ENCODE assay signal across 12 cellular contexts in genomic region chr11:8721740-8722139, GRCh38. TPM values are rescaled to one million over a fixed set of nuclear protein-coding genes. Genes with fewer than 3 reads are reported as not detected.
DNase-seq lines count a peak whose midpoint lies in the region; ATAC-seq and TF ChIP-seq lines count a peak whose summit lies in the region.
"Had no signal": no experiment of that assay in that cellular context is flagged by ENCODE, and none has a peak within 500 bp of the region (broad histone marks: within the 10 kb centered on the region; RNA-seq: fewer than 3 reads in every experiment).

No MANE protein-coding gene starts in this region.

- peaks cover 31% of the 10 kb centered on the region for H3K36me3 Mint-ChIP-seq in osteocyte (ENCODE audit: unreplicated experiment)
- H3K36me3 Mint-ChIP-seq: natural killer cell treated with Interleukin-12 subunit alpha and Interleukin-12 subunit beta and Interleukin-15 and Interleukin-18, amount 100 ng/mL, for 72 hours had no signal

- H3K4me1 ChIP-seq in left ventricle myocardium inferior, result peaks cover 84% of the 10 kb centered on the region
- peaks cover 50 to 75% (median 59%) of the 10 kb centered on the region in 3 donors for H3K4me1 ChIP-seq in esophagus squamous epithelium
- H3K4me1 ChIP-seq in vagina, result peaks cover 63% of the 10 kb centered on the region

- peak overlapping the region; percentile 93 for H3K27ac Mint-ChIP-seq in osteocyte (ENCODE audit: unreplicated experiment)
- H3K27ac Mint-ChIP-seq: activated T-cell treated with anti-CD3 and anti-CD28 coated beads, Interleukin-2, amount 50 U/mL, for 72 hours; natural killer cell treated with Interleukin-12 subunit alpha and Interleukin-12 subunit beta and Interleukin-15 and Interleukin-18, amount 100 ng/mL, for 72 hours had no signal

- 35 to 72% methylated on average over 2 to 6 of the region's 7 CpGs for WGBS in esophagus squamous epithelium, 2 donors

- no peak for TF ChIP-seq POLR2A in esophagus squamous epithelium (IDR thresholded peaks at IDR 0.05)
- TF ChIP-seq POLR2A in vagina (IDR thresholded peaks at IDR 0.05), result no peak

- no peaks in the 10 kb centered on the region for H3K9me3 Mint-ChIP-seq in osteocyte (ENCODE audit: unreplicated experiment)
- H3K9me3 Mint-ChIP-seq: activated T-cell treated with anti-CD3 and anti-CD28 coated beads, Interleukin-2, amount 50 U/mL, for 72 hours; natural killer cell treated with Interleukin-12 subunit alpha and Interleukin-12 subunit beta and Interleukin-15 and Interleukin-18, amount 100 ng/mL, for 72 hours had no signal

- no peaks in the 10 kb centered on the region for H3K27me3 Mint-ChIP-seq in osteocyte (ENCODE audit: unreplicated experiment)
- H3K27me3 Mint-ChIP-seq: natural killer cell treated with Interleukin-12 subunit alpha and Interleukin-12 subunit beta and Interleukin-15 and Interleukin-18, amount 100 ng/mL, for 72 hours had no signal

- intact Hi-C loops in left ventricle myocardium inferior (cut with micrococcal nuclease), result no loop called here
- intact Hi-C loops in left cardiac atrium (cut with DNase I), result no loop called here
- intact Hi-C loops in esophagus squamous epithelium (cut with DNase I), result no loop called here
- intact Hi-C loops in vagina (cut with DNase I), result no loop called here

- peak overlapping the region; percentile 40 for H3K4me3 Mint-ChIP-seq in osteocyte (ENCODE audit: unreplicated experiment)
- H3K4me3 Mint-ChIP-seq: activated T-cell treated with anti-CD3 and anti-CD28 coated beads, Interleukin-2, amount 50 U/mL, for 72 hours; natural killer cell treated with Interleukin-12 subunit alpha and Interleukin-12 subunit beta and Interleukin-15 and Interleukin-18, amount 100 ng/mL, for 72 hours had no signal

- no peak for DNase-seq in left ventricle myocardium inferior
- DNase-seq in left cardiac atrium, result no peak
- DNase-seq in esophagus squamous epithelium (lab: John Stamatoyannopoulos, UW), result no peak
- no peak for DNase-seq in osteocyte (ENCODE audit: extremely low spot score, unreplicated experiment)
- DNase-seq in vagina (ENCODE audit: extremely low spot score in 2 of 2), result no peak
- DNase-seq in stimulated activated naive CD4-positive, alpha-beta T cell treated with Interleukin-2 at 50 U/mL for 16 hours (lab: John Stamatoyannopoulos, UW), result no peak
- DNase-seq: activated T-cell treated with anti-CD3 and anti-CD28 coated beads, Interleukin-2, amount 50 U/mL, for 72 hours; NCI-H2171; stimulated activated CD4-positive, alpha-beta T cell treated with anti-CD3 and anti-CD28 coated beads, Interleukin-4, amount 100 ng/mL, for 1 hour had no signal

- peak overlapping the region; percentile 85 for H3K27ac ChIP-seq in left ventricle myocardium inferior (replicated peaks)
- H3K27ac ChIP-seq in esophagus squamous epithelium, result peak overlapping the region; percentile 86 to 94 (median 91)
- peak overlapping the region; percentile 91 for H3K27ac ChIP-seq in vagina

- H3K27me3 ChIP-seq in left ventricle myocardium inferior (ENCODE audit: low read depth) (no peaks in the 10 kb centered on the region), esophagus squamous epithelium (no peaks in the 10 kb centered on the region), vagina (no peaks in the 10 kb centered on the region)

- H3K4me3 ChIP-seq in left ventricle myocardium inferior (no peak overlapping the region), esophagus squamous epithelium (no peak overlapping the region), vagina (no peak overlapping the region)

- TF ChIP-seq CTCF in left ventricle myocardium inferior (IDR thresholded peaks at IDR 0.05; ENCODE audit: borderline replicate concordance) (no peak), esophagus squamous epithelium (IDR thresholded peaks at IDR 0.05) (no peak), osteocyte (IDR thresholded peaks at IDR 0.05) (no peak), vagina (IDR thresholded peaks at IDR 0.05) (no peak)

- no peak for ATAC-seq in left cardiac atrium
- no peak for ATAC-seq in HG03378 (IDR thresholded peaks at IDR 0.05; ENCODE audit: unreplicated experiment)
- ATAC-seq in HG02840 (IDR thresholded peaks at IDR 0.05; ENCODE audit: low FRiP score, unreplicated experiment), result no peak
- ATAC-seq: activated T-cell treated with anti-CD3 and anti-CD28 coated beads, Interleukin-2, amount 50 U/mL, for 72 hours had no signal

- H3K9me3 ChIP-seq in left ventricle myocardium inferior (replicated peaks) (no peaks in the 10 kb centered on the region), esophagus squamous epithelium (no peaks in the 10 kb centered on the region), vagina (no peaks in the 10 kb centered on the region)

- H3K4me1 Mint-ChIP-seq in osteocyte (ENCODE audit: unreplicated experiment), result peaks cover 70% of the 10 kb centered on the region

- H3K36me3 ChIP-seq in left ventricle myocardium inferior (peaks cover 27% of the 10 kb centered on the region), esophagus squamous epithelium (peaks cover 0 to 40% (median 0%) of the 10 kb centered on the region in 3 donors), vagina (no peaks in the 10 kb centered on the region)

RNA-seq across cellular contexts. Expression of gene RPL27A, which starts 39.1 kb away (rescaled TPM):
- total RNA-seq in left ventricle myocardium inferior, result 597 TPM
- total RNA-seq in left cardiac atrium, result 100 to 1,000 TPM; 577 to 727 TPM
- total RNA-seq in esophagus squamous epithelium, result 1,000 to 10,000 TPM in 3 of 4 donors, 100 to 1,000 TPM in 1; 921 to 1,566 (median 1,106) TPM
- 750 and 815 TPM in 2 replicates for total RNA-seq in osteocyte
- total RNA-seq in vagina, result 1,279 TPM

RNA-seq across cellular contexts. Expression of gene TRIM66, which starts 39.3 kb away (rescaled TPM):
- 4.1 TPM for total RNA-seq in left ventricle myocardium inferior
- 1 to 10 TPM; 2.3 to 3.2 TPM for total RNA-seq in left cardiac atrium
- total RNA-seq in esophagus squamous epithelium, result 1 to 10 TPM; 4.5 to 5.5 (median 4.8) TPM
- 10.0 and 10.2 TPM in 2 replicates for total RNA-seq in osteocyte
- 12.8 TPM for total RNA-seq in vagina
